Comparison of ENCODE assay signal across 9 cellular contexts in the genomic region with DNA sequence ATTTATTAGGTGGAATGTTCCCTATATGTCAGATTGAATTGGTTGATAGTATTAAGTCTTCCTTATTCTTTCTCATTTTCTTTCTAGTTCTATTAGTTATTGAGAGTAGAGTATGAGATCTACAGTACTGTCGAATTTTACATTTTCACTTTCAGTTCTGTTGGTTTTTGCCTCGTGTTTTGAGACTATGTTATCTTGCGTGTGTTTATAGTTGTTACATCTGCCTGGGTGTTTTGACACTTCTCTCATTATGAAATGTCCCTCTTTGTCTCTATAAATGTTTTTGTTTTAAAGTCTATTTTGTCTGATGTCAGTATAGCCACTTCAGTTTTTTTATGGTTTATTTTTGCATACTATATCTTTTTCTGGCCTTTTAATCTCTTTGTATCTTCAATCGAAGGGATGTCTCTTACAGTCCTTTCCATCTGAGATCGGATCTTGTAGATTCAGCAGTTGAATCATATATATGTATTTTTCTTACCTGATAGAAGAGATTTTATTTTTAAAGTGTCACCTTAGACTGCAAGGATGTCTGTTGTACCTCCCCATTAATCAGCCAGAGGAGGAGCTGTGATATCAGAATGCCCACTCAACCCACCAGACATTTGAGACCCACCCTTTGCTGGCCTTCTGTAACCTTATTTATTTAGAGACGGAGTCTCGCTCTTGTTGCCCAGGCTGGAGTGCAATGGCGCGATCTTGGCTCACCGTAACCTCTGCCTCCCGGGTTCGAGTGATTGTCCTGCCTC. TPM values are rescaled to one million over a fixed set of nuclear protein-coding genes. Genes with fewer than 3 reads are reported as not detected.
DNase-seq lines count a peak whose midpoint lies in the region; ATAC-seq lines count a peak whose summit lies in the region.
"Had no signal": no experiment of that assay in that cellular context is flagged by ENCODE, and none has a peak within 500 bp of the region (broad histone marks: within the 10 kb centered on the region; RNA-seq: fewer than 3 reads in every experiment).

No MANE protein-coding gene starts in this region.

- no peaks in the 10 kb centered on the region for H3K9me3 Mint-ChIP-seq in activated naive CD8-positive, alpha-beta T cell (ENCODE audit: low read depth)
- H3K9me3 Mint-ChIP-seq in naive B cell: no peaks in the 10 kb centered on the region

- peaks cover 53% of the 10 kb centered on the region for H3K4me1 Mint-ChIP-seq in activated naive CD8-positive, alpha-beta T cell (ENCODE audit: low read depth)
- H3K4me1 Mint-ChIP-seq in naive B cell: peaks cover 31 to 64% (median 49%) of the 10 kb centered on the region in 3 donors

- H3K36me3 Mint-ChIP-seq in activated naive CD8-positive, alpha-beta T cell: peaks cover 13% of the 10 kb centered on the region
- peaks cover 0 to 16% of the 10 kb centered on the region in 2 donors for H3K36me3 Mint-ChIP-seq in naive B cell

- ATAC-seq in GM21717 (IDR thresholded peaks at IDR 0.05; ENCODE audit: unreplicated experiment): peak; percentile 61
- ATAC-seq in naive B cell (ENCODE audit: low read depth in 2 of 2): peak; percentile 81 to 83
- no peak for ATAC-seq in sciatic nerve
- no peak for ATAC-seq in GM21529 (IDR thresholded peaks at IDR 0.05; ENCODE audit: unreplicated experiment)

- H3K4me3 Mint-ChIP-seq in activated naive CD8-positive, alpha-beta T cell: peak overlapping the region; percentile 85
- peak overlapping the region; percentile 24 to 87 (median 77) for H3K4me3 Mint-ChIP-seq in naive B cell

- intact Hi-C loops in sciatic nerve (cut with DNase I): no loop called here

- H3K27me3 Mint-ChIP-seq in activated naive CD8-positive, alpha-beta T cell: no peaks in the 10 kb centered on the region
- no peaks in the 10 kb centered on the region for H3K27me3 Mint-ChIP-seq in naive B cell

- DNase-seq in EL (peak; percentile 23), naive B cell (no peak), sciatic nerve (ENCODE audit: low spot score) (no peak), NCI-H2171 treated with DMSO at 0.1 percent for 48 hours (lab: John Stamatoyannopoulos, UW) (no peak), NCI-H774 (lab: John Stamatoyannopoulos, UW) (no peak)
- DNase-seq: left cardiac atrium had no signal

- H3K27ac Mint-ChIP-seq in activated naive CD8-positive, alpha-beta T cell: peak overlapping the region; percentile 89
- H3K27ac Mint-ChIP-seq in naive B cell: peak overlapping the region; percentile 69 to 92 (median 90)

RNA-seq across cellular contexts. Expression of a gene that starts 20.7 kb away (rescaled TPM):
- 10 to 100 TPM in 5 of 6 donors, 1 to 10 TPM in 1; 6.7 to 45.0 (median 31.5) TPM for polyA plus RNA-seq in naive B cell (ENCODE audit: low read depth in 6 of 6)
- 104 TPM for total RNA-seq in sciatic nerve

RNA-seq across cellular contexts. Expression of a gene that starts 34.0 kb away (rescaled TPM):
- 10 to 100 TPM; 30.3 to 65.5 (median 40.0) TPM for polyA plus RNA-seq in naive B cell (ENCODE audit: low read depth in 6 of 6)
- 30.6 TPM for total RNA-seq in sciatic nerve

RNA-seq across cellular contexts. Expression of a gene that starts 49.2 kb away (rescaled TPM):
- 10 to 100 TPM in 1 of 6 donors, 1 to 10 TPM in 5; 4.2 to 13.3 (median 7.2) TPM for polyA plus RNA-seq in naive B cell (ENCODE audit: low read depth in 6 of 6)
- 15.6 TPM for total RNA-seq in sciatic nerve

Comparison
In these comparisons a context has a peak if more than half of its experiments do, and no peak if none do; other contexts are left out.
1. ATAC-seq: peak in GM21717 (single experiment) and naive B cell (2 of 2); none in sciatic nerve (single experiment) and GM21529 (single experiment).